24 cellular contexts compared by ENCODE assay signal in genomic region chr4:85081196-85081595, GRCh38.
A peak's percentile ranks its signal among the peaks of the same experiment; 100 is the strongest.
DNase-seq lines count a peak whose midpoint lies in the region; ATAC-seq lines count a peak whose summit lies in the region.
"Had no signal": no experiment of that assay in that cellular context is flagged by ENCODE, and none has a peak within 500 bp of the region (broad histone marks: within the 10 kb centered on the region; RNA-seq: fewer than 3 reads in every experiment).

No MANE protein-coding gene starts in this region.

- H3K27ac Mint-ChIP-seq in activated CD4-positive, alpha-beta T cell treated with anti-CD3 and anti-CD28 coated beads, Interleukin-2, amount 10 ng/mL, durations not matched to agents 7 days and 5 days, result no peak overlapping the region
- H3K27ac Mint-ChIP-seq: CD4-positive, CD25-positive, alpha-beta regulatory T cell had no signal

- H3K9me3 ChIP-seq in BLaER1 treated with 17β-estradiol and CSF1 and Interleukin-3, amounts not matched to agents 10 nM and 100 nM (replicated peaks in 1 of 11), result no peaks in the 10 kb centered on the region; a peak in 1 of 22 replicates
- H3K9me3 ChIP-seq: BE2C had no signal

- no peaks in the 10 kb centered on the region for H3K36me3 Mint-ChIP-seq in activated CD4-positive, alpha-beta T cell treated with anti-CD3 and anti-CD28 coated beads, Interleukin-2, amount 10 ng/mL, durations not matched to agents 7 days and 5 days (ENCODE audit: low read depth)
- H3K36me3 Mint-ChIP-seq: CD4-positive, CD25-positive, alpha-beta regulatory T cell; IgD-negative memory B cell had no signal

- H3K27ac ChIP-seq in BLaER1 treated with 17β-estradiol and CSF1 and Interleukin-3, amounts not matched to agents 10 nM and 100 nM, result no peak overlapping the region
- H3K27ac ChIP-seq: 22Rv1, RWPE1 had no signal

- POLR2A ChIA-PET in activated CD4-positive, alpha-beta T cell treated with anti-CD3 and anti-CD28 coated beads, Interleukin-2, amount 10 ng/mL, durations not matched to agents 7 days and 5 days (lab: Charles Lee), result no interaction called here

- DNase-seq in HT-29 (ENCODE audit: low spot score) (peak; percentile 5), NAMALWA (ENCODE audit: low spot score) (peak; percentile 10), kidney tubule cell (ENCODE audit: low spot score) (peak; percentile 47), Ammon's horn (ENCODE audit: low spot score) (no peak)
- DNase-seq in activated CD4-positive, alpha-beta T cell treated with anti-CD3 and anti-CD28 coated beads, Interleukin-2, amount 10 ng/mL, durations not matched to agents 7 days and 5 days, result no peak
- DNase-seq: BE2C; CD4-positive, CD25-positive, alpha-beta regulatory T cell; DMS79; EL; GDM1; HCEC 1CT; NCI-H1092; NCI-H1417 treated with DMSO at 0.1 percent for 48 hours; NCI-H187 treated with DMSO at 0.1 percent for 48 hours; NCI-H2171 treated with DMSO at 0.1 percent for 48 hours; NCI-H524; NCI-H748 treated with DMSO at 0.1 percent for 48 hours; SHP77 treated with DMSO at 0.1 percent for 48 hours had no signal

- H3K27me3 Mint-ChIP-seq in activated CD4-positive, alpha-beta T cell treated with anti-CD3 and anti-CD28 coated beads, Interleukin-2, amount 10 ng/mL, durations not matched to agents 7 days and 5 days, result no peaks in the 10 kb centered on the region
- H3K27me3 Mint-ChIP-seq: CD4-positive, CD25-positive, alpha-beta regulatory T cell had no signal

- peak overlapping the region in 9 of 11 experiments; percentile 10 to 53 (median 32); a peak in 13 of 22 replicates for H3K4me2 ChIP-seq in BLaER1 treated with 17β-estradiol and CSF1 and Interleukin-3, amounts not matched to agents 10 nM and 100 nM

- no peaks in the 10 kb centered on the region for H3K9me3 Mint-ChIP-seq in activated CD4-positive, alpha-beta T cell treated with anti-CD3 and anti-CD28 coated beads, Interleukin-2, amount 10 ng/mL, durations not matched to agents 7 days and 5 days

- no peaks in the 10 kb centered on the region for H3K4me1 Mint-ChIP-seq in activated CD4-positive, alpha-beta T cell treated with anti-CD3 and anti-CD28 coated beads, Interleukin-2, amount 10 ng/mL, durations not matched to agents 7 days and 5 days
- H3K4me1 Mint-ChIP-seq: CD4-positive, CD25-positive, alpha-beta regulatory T cell had no signal

- no peak overlapping the region for H3K9ac ChIP-seq in BLaER1 treated with 17β-estradiol and CSF1 and Interleukin-3, amounts not matched to agents 10 nM and 100 nM

- no peaks in the 10 kb centered on the region for H3K36me3 ChIP-seq in BLaER1 treated with 17β-estradiol and CSF1 and Interleukin-3, amounts not matched to agents 10 nM and 100 nM
- H3K36me3 ChIP-seq: BE2C had no signal

- ATAC-seq in GM21825 (IDR thresholded peaks at IDR 0.05; ENCODE audit: unreplicated experiment) (no peak), HG03378 (IDR thresholded peaks at IDR 0.05; ENCODE audit: unreplicated experiment) (no peak)

- no peak overlapping the region for H3K4me3 ChIP-seq in BLaER1 treated with 17β-estradiol and CSF1 and Interleukin-3, amounts not matched to agents 10 nM and 100 nM

- no peak overlapping the region for H3K4me3 Mint-ChIP-seq in activated CD4-positive, alpha-beta T cell treated with anti-CD3 and anti-CD28 coated beads, Interleukin-2, amount 10 ng/mL, durations not matched to agents 7 days and 5 days
- H3K4me3 Mint-ChIP-seq: CD4-positive, CD25-positive, alpha-beta regulatory T cell; IgD-negative memory B cell had no signal

- H3K27me3 ChIP-seq in BLaER1 treated with 17β-estradiol and CSF1 and Interleukin-3, amounts not matched to agents 10 nM and 100 nM, result no peaks in the 10 kb centered on the region
- H3K27me3 ChIP-seq: BE2C had no signal

- H4K20me1 ChIP-seq in BLaER1 treated with 17β-estradiol and CSF1 and Interleukin-3, amounts not matched to agents 10 nM and 100 nM, result no peaks in the 10 kb centered on the region

- H3K4me1 ChIP-seq in BLaER1 treated with 17β-estradiol and CSF1 and Interleukin-3, amounts not matched to agents 10 nM and 100 nM, result peaks cover 0 to 12% (median 8%) of the 10 kb centered on the region in 10 experiments; a peak in 12 of 20 replicates
- H3K4me1 ChIP-seq: BE2C had no signal

- CTCF ChIA-PET in activated CD4-positive, alpha-beta T cell treated with anti-CD3 and anti-CD28 coated beads, Interleukin-2, amount 10 ng/mL, durations not matched to agents 7 days and 5 days (lab: Charles Lee), result no interaction called here

Comparison
In these comparisons a context has a peak if more than half of its experiments do, and no peak if none do; other contexts are left out.
1. DNase-seq: peak in HT-29 (single experiment), NAMALWA (single experiment) and kidney tubule cell (single experiment); none in Ammon's horn (single experiment) and activated CD4-positive, alpha-beta T cell treated with anti-CD3 and anti-CD28 coated beads, Interleukin-2, amount 10 ng/mL, durations not matched to agents 7 days and 5 days (single experiment).